27 cellular contexts compared by ENCODE assay signal in genomic region chr17:73870035-73870434, GRCh38.
"Had no signal": no experiment of that assay in that cellular context is flagged by ENCODE, and none has a peak within 500 bp of the region (broad histone marks: within the 10 kb centered on the region; RNA-seq: fewer than 3 reads in every experiment).

No MANE protein-coding gene starts in this region.

- ATAC-seq: stimulated activated effector memory CD8-positive, alpha-beta T cell treated with anti-CD3 and anti-CD28 coated beads, Interleukin-12 subunit alpha, Interleukin-12 subunit beta, amount 100 ng/mL, for 72 hours; stimulated activated memory B cell treated with anti-CD40 and anti-IgM and Interleukin-4, amounts not matched to agents 10 μg/mL and 1 μg/mL and 100 μg/mL, for 72 hours; stimulated activated naive B cell treated with anti-CD40 and anti-IgM and Interleukin-4, amounts not matched to agents 10 μg/mL and 1 μg/mL and 100 μg/mL, for 72 hours; stimulated activated naive CD8-positive, alpha-beta T cell treated with anti-CD3 and anti-CD28 coated beads, Interleukin-15, amount 100 ng/mL, for 72 hours; stimulated activated naive CD8-positive, alpha-beta T cell treated with anti-CD3 and anti-CD28 coated beads, Interleukin-15, Interleukin-2, amounts not matched to agents 100 U/mL and 50 U/mL, for 24 hours; upper lobe of right lung had no signal

- H3K4me1 ChIP-seq: stomach, testis, thyroid gland, tibial artery, tibial nerve, transverse colon, upper lobe of left lung, upper lobe of right lung, uterus, vagina had no signal

- H3K27me3 Mint-ChIP-seq: stimulated activated memory B cell treated with anti-CD40 and anti-IgM and Interleukin-4, amounts not matched to agents 10 μg/mL and 1 μg/mL and 100 μg/mL, for 72 hours; stimulated activated naive CD8-positive, alpha-beta T cell treated with anti-CD3 and anti-CD28 coated beads, Interleukin-15, amount 100 ng/mL, for 72 hours; stimulated activated naive CD8-positive, alpha-beta T cell treated with anti-CD3 and anti-CD28 coated beads, Interleukin-15, Interleukin-2, amounts not matched to agents 100 ng/mL and 50 ng/mL, for 24 hours had no signal

- H3K4me3 Mint-ChIP-seq: stimulated activated effector memory CD8-positive, alpha-beta T cell treated with anti-CD3 and anti-CD28 coated beads, Interleukin-12 subunit alpha, Interleukin-12 subunit beta, amount 100 ng/mL, for 72 hours; stimulated activated memory B cell treated with anti-CD40 and anti-IgM and Interleukin-4, amounts not matched to agents 10 μg/mL and 1 μg/mL and 100 μg/mL, for 72 hours; stimulated activated naive B cell treated with anti-CD40 and anti-IgM and Interleukin-4, amounts not matched to agents 10 μg/mL and 1 μg/mL and 100 μg/mL, for 72 hours; stimulated activated naive CD8-positive, alpha-beta T cell treated with anti-CD3 and anti-CD28 coated beads, Interleukin-15, amount 100 ng/mL, for 72 hours; stimulated activated naive CD8-positive, alpha-beta T cell treated with anti-CD3 and anti-CD28 coated beads, Interleukin-15, Interleukin-2, amounts not matched to agents 100 ng/mL and 50 ng/mL, for 24 hours; type B pancreatic cell had no signal

- DNase-seq: stimulated activated CD4-positive, alpha-beta T cell treated with anti-CD3 and anti-CD28 coated beads, Interleukin-2, amount 100 ng/mL, for 48 hours; stimulated activated CD4-positive, alpha-beta T cell treated with anti-CD3 and anti-CD28 coated beads, Interleukin-4, amount 100 ng/mL, for 1 hour; stimulated activated CD4-positive, alpha-beta T cell treated with anti-CD3 and anti-CD28 coated beads, Interleukin-4, amount 100 ng/mL, for 24 hours; stimulated activated CD8-positive, alpha-beta memory T cell treated with anti-CD3 and anti-CD28 coated beads, Interleukin-4, amount 100 ng/mL, for 48 hours; stimulated activated naive B cell treated with anti-CD40 and anti-IgM and Interleukin-4, amounts not matched to agents 10 μg/mL and 1 μg/mL and 100 μg/mL, for 72 hours; stimulated activated naive CD4-positive, alpha-beta T cell; stimulated activated naive CD4-positive, alpha-beta T cell treated with Interleukin-2 at 50 U/mL for 16 hours; stimulated activated naive CD8-positive, alpha-beta T cell treated with anti-CD3 and anti-CD28 coated beads, Interleukin-15, amount 100 ng/mL, for 72 hours; stimulated activated naive CD8-positive, alpha-beta T cell treated with anti-CD3 and anti-CD28 coated beads, Interleukin-15, Interleukin-2, amounts not matched to agents 100 U/mL and 50 U/mL, for 24 hours; stomach; substantia nigra; testis; thyroid gland; tibial artery; transverse colon; trophoblast cell; upper lobe of left lung; upper lobe of right lung; uterus had no signal

- H3K27ac ChIP-seq: stomach, suprapubic skin, testis, thoracic aorta, thyroid gland, tibial artery, tibial nerve, transverse colon, upper lobe of left lung, upper lobe of right lung, uterus, vagina had no signal

- H3K4me1 Mint-ChIP-seq: stimulated activated effector memory CD8-positive, alpha-beta T cell treated with anti-CD3 and anti-CD28 coated beads, Interleukin-12 subunit alpha, Interleukin-12 subunit beta, amount 100 ng/mL, for 72 hours had no signal

- H3K36me3 ChIP-seq: stomach, suprapubic skin, thoracic aorta, thyroid gland, tibial artery, tibial nerve, transverse colon, upper lobe of left lung, upper lobe of right lung, uterus, vagina had no signal

- H3K9me3 ChIP-seq: stomach, suprapubic skin, testis, thoracic aorta, thyroid gland, tibial artery, tibial nerve, transverse colon, upper lobe of left lung, upper lobe of right lung, uterus, vagina had no signal

- H3K27ac Mint-ChIP-seq: stimulated activated effector memory CD8-positive, alpha-beta T cell treated with anti-CD3 and anti-CD28 coated beads, Interleukin-12 subunit alpha, Interleukin-12 subunit beta, amount 100 ng/mL, for 72 hours; stimulated activated memory B cell treated with anti-CD40 and anti-IgM and Interleukin-4, amounts not matched to agents 10 μg/mL and 1 μg/mL and 100 μg/mL, for 72 hours; stimulated activated naive B cell treated with anti-CD40 and anti-IgM and Interleukin-4, amounts not matched to agents 10 μg/mL and 1 μg/mL and 100 μg/mL, for 72 hours; stimulated activated naive CD8-positive, alpha-beta T cell treated with anti-CD3 and anti-CD28 coated beads, Interleukin-15, amount 100 ng/mL, for 72 hours; stimulated activated naive CD8-positive, alpha-beta T cell treated with anti-CD3 and anti-CD28 coated beads, Interleukin-15, Interleukin-2, amounts not matched to agents 100 ng/mL and 50 ng/mL, for 24 hours; type B pancreatic cell had no signal

- H3K4me3 ChIP-seq: stomach, suprapubic skin, testis, thoracic aorta, thyroid gland, tibial artery, tibial nerve, transverse colon, upper lobe of left lung, upper lobe of right lung, uterus, vagina had no signal

- H3K27me3 ChIP-seq: testis, thyroid gland, tibial nerve, upper lobe of left lung, upper lobe of right lung, uterus, vagina had no signal

- H3K36me3 Mint-ChIP-seq: stimulated activated effector memory CD8-positive, alpha-beta T cell treated with anti-CD3 and anti-CD28 coated beads, Interleukin-12 subunit alpha, Interleukin-12 subunit beta, amount 100 ng/mL, for 72 hours; stimulated activated memory B cell treated with anti-CD40 and anti-IgM and Interleukin-4, amounts not matched to agents 10 μg/mL and 1 μg/mL and 100 μg/mL, for 72 hours; stimulated activated naive B cell treated with anti-CD40 and anti-IgM and Interleukin-4, amounts not matched to agents 10 μg/mL and 1 μg/mL and 100 μg/mL, for 72 hours; type B pancreatic cell had no signal

- H3K9me3 Mint-ChIP-seq: stimulated activated effector memory CD8-positive, alpha-beta T cell treated with anti-CD3 and anti-CD28 coated beads, Interleukin-12 subunit alpha, Interleukin-12 subunit beta, amount 100 ng/mL, for 72 hours; stimulated activated naive B cell treated with anti-CD40 and anti-IgM and Interleukin-4, amounts not matched to agents 10 μg/mL and 1 μg/mL and 100 μg/mL, for 72 hours; stimulated activated naive CD8-positive, alpha-beta T cell treated with anti-CD3 and anti-CD28 coated beads, Interleukin-15, amount 100 ng/mL, for 72 hours; stimulated activated naive CD8-positive, alpha-beta T cell treated with anti-CD3 and anti-CD28 coated beads, Interleukin-15, Interleukin-2, amounts not matched to agents 100 ng/mL and 50 ng/mL, for 24 hours had no signal
